Comparison of ENCODE assay signal across 9 cellular contexts in genomic region chr12:22121224-22121623, GRCh38.
DNase-seq lines count a peak whose midpoint lies in the region; ATAC-seq, FAIRE-seq and TF ChIP-seq lines count a peak whose summit lies in the region.
"Had no signal": no experiment of that assay in that cellular context is flagged by ENCODE, and none has a peak within 500 bp of the region (broad histone marks: within the 10 kb centered on the region; RNA-seq: fewer than 3 reads in every experiment).

No MANE protein-coding gene starts in this region.

- ATAC-seq in HG03354 (IDR thresholded peaks at IDR 0.05; ENCODE audit: poor library complexity, severe bottlenecking, unreplicated experiment) = peak; percentile 75

- TF ChIP-seq POLR2A in GM12892 (IDR thresholded peaks at IDR 0.05; ENCODE audit: low read depth, low read length) (no peak), H54 (IDR thresholded peaks at IDR 0.05; ENCODE audit: low read depth, low read length) (no peak)

- no peak overlapping the region for H3K27ac ChIP-seq in caudate nucleus (ENCODE audit: low read depth, low read length)

- DNase-seq in GM13977 (ENCODE audit: low spot score) (no peak), retinal pigment epithelial cell (ENCODE audit: low read depth) (no peak), GM12892 (ENCODE audit: insufficient read length) (no peak), KBM-7 (no peak), H54 (ENCODE audit: insufficient read length, low spot score) (no peak), caudate nucleus (lab: John Stamatoyannopoulos, UW) (no peak)
- DNase-seq in activated naive CD4-positive, alpha-beta T cell treated with anti-CD3 and anti-CD28 coated beads, Interleukin-2, amount 50 U/mL, for 16 hours = peak; percentile 26

- TF ChIP-seq CTCF in GM13977 (IDR thresholded peaks at IDR 0.05; ENCODE audit: extremely low read depth, insufficient read depth, missing control alignments) = peak; percentile 45
- peak; percentile 39 for TF ChIP-seq CTCF in retinal pigment epithelial cell (conservative IDR thresholded peaks at IDR 0.05; ENCODE audit: low read depth, low read length)

- FAIRE-seq in GM12892 (lab: Jason Lieb, UNC) (no peak), H54 (lab: Jason Lieb, UNC) (no peak)
- FAIRE-seq: astrocyte had no signal

- in situ Hi-C loops in GM13977 (cut with MboI; ENCODE audit: low pct_unique_long_range_greater_than_20kb, low sequenced_read_pairs, unreplicated experiment) = no loop called here
- in situ Hi-C loops in KBM-7 (cut with MboI; ENCODE audit: low pct_unique_long_range_greater_than_20kb, low sequenced_read_pairs) = no loop called here

- no peak overlapping the region for H3K4me3 ChIP-seq in retinal pigment epithelial cell (ENCODE audit: low read length)
